Comparison of ENCODE assay signal across 11 cellular contexts in genomic region chrX:123590842-123591491, GRCh38.
DNase-seq lines count a peak whose midpoint lies in the region; ATAC-seq, FAIRE-seq and TF ChIP-seq lines count a peak whose summit lies in the region.
"Had no signal": no experiment of that assay in that cellular context is flagged by ENCODE, and none has a peak within 500 bp of the region (broad histone marks: within the 10 kb centered on the region; RNA-seq: fewer than 3 reads in every experiment).

No MANE protein-coding gene starts in this region.

- H3K9me3 ChIP-seq in GM23248 (ENCODE audit: low read depth), result no peaks in the 10 kb centered on the region
- no peaks in the 10 kb centered on the region for H3K9me3 ChIP-seq in left lung
- no peaks in the 10 kb centered on the region for H3K9me3 ChIP-seq in WERI-Rb-1 (ENCODE audit: severe bottlenecking)
- H3K9me3 ChIP-seq: neutrophil had no signal

- FAIRE-seq in RCC 7860 (lab: Jason Lieb, UNC) (peak; percentile 40), frontal cortex (lab: Jason Lieb, UNC) (no peak)
- FAIRE-seq: G401.6 had no signal

- no peaks in the 10 kb centered on the region for H3K9me2 ChIP-seq in GM23248 (ENCODE audit: insufficient read depth)

- H4K20me1 ChIP-seq in GM23248 (ENCODE audit: insufficient read depth), result no peaks in the 10 kb centered on the region

- peak; percentile 64 for ATAC-seq in GM18502 (IDR thresholded peaks at IDR 0.05; ENCODE audit: poor library complexity, unreplicated experiment)
- peak; percentile 63 for ATAC-seq in left lung

- TF ChIP-seq CTCF in left lung (IDR thresholded peaks at IDR 0.05) (no peak), WERI-Rb-1 (IDR thresholded peaks at IDR 0.05; ENCODE audit: low read depth, low read length) (no peak)

- 66 to 71% methylated on average over 6 of the region's 6 CpGs for WGBS in GM23248 (ENCODE audit: low coverage in 1 of 2, low lambda C conversion rate in 2 of 2, missing lambda C conversion rate in 2 of 2), 2 experiments

- H2AFZ ChIP-seq in GM23248, result no peak overlapping the region

- H3K27ac ChIP-seq in GM23248, result no peak overlapping the region
- no peak overlapping the region for H3K27ac ChIP-seq in left lung
- H3K27ac ChIP-seq in WERI-Rb-1, result no peak overlapping the region
- H3K27ac ChIP-seq: neutrophil had no signal

- no peaks in the 10 kb centered on the region for H3K27me3 ChIP-seq in GM23248 (replicated peaks; ENCODE audit: insufficient read depth)
- no peaks in the 10 kb centered on the region for H3K27me3 ChIP-seq in left lung
- no peaks in the 10 kb centered on the region for H3K27me3 ChIP-seq in WERI-Rb-1 (ENCODE audit: insufficient read depth, low read depth, severe bottlenecking)
- H3K27me3 ChIP-seq: neutrophil had no signal

- H3F3A ChIP-seq in GM23248 (ENCODE audit: insufficient read depth), result no peaks in the 10 kb centered on the region

- DNase-seq in GM23248 (peak; percentile 3), RCC 7860 (ENCODE audit: low spot score) (peak; percentile 25), left lung (no peak), WERI-Rb-1 (no peak), NCI-H748 treated with DMSO at 0.1 percent for 48 hours (lab: John Stamatoyannopoulos, UW) (no peak), frontal cortex (ENCODE audit: low spot score in 2 of 2) (no peak)
- DNase-seq in activated effector memory CD4-positive, alpha-beta T cell treated with Interleukin-2 at 50 U/mL for 16 hours, result no peak
- DNase-seq: erythroblast had no signal

- H3K4me1 ChIP-seq in GM23248 (ENCODE audit: insufficient read depth), result no peaks in the 10 kb centered on the region
- no peaks in the 10 kb centered on the region for H3K4me1 ChIP-seq in left lung

- H3K4me3 ChIP-seq in GM23248, result no peak overlapping the region
- H3K4me3 ChIP-seq in left lung, result no peak overlapping the region
- no peak overlapping the region for H3K4me3 ChIP-seq in WERI-Rb-1 (ENCODE audit: low read depth, low read length)

- no peak overlapping the region for H3K4me2 ChIP-seq in GM23248 (ENCODE audit: unreplicated experiment)

- in situ Hi-C loops in GM23248 (cut with MboI), result no loop called here

- intact Hi-C loops in left lung (cut with DNase I), result no loop called here

- H3K79me2 ChIP-seq in GM23248 (ENCODE audit: insufficient read depth), result no peaks in the 10 kb centered on the region

- no peak overlapping the region for H3K9ac ChIP-seq in GM23248

- no peaks in the 10 kb centered on the region for H3K36me3 ChIP-seq in GM23248 (ENCODE audit: low read depth)
- H3K36me3 ChIP-seq in left lung, result no peaks in the 10 kb centered on the region
- H3K36me3 ChIP-seq in WERI-Rb-1, result no peaks in the 10 kb centered on the region
- H3K36me3 ChIP-seq: neutrophil had no signal

Comparison
In these comparisons a context has a peak if more than half of its experiments do, and no peak if none do; other contexts are left out.
1. DNase-seq: peak in GM23248 (single experiment) and RCC 7860 (single experiment); none in left lung (0 of 2), WERI-Rb-1 (single experiment), NCI-H748 treated with DMSO at 0.1 percent for 48 hours (single experiment), frontal cortex (0 of 2) and activated effector memory CD4-positive, alpha-beta T cell treated with Interleukin-2 at 50 U/mL for 16 hours (single experiment).